Comparison of ENCODE assay signal across 1 cellular context in genomic region chr13:41132512-41133152, GRCh38.
TF ChIP-seq lines count a peak whose summit lies in the region.

Gene KBTBD6, minus strand, starts transcription at chr13:41132802. Its CDS starts 291 bp downstream, at chr13:41132511.

TF ChIP-seq in HEK293, 187 proteins besides CTCF, POLR2A, EP300 and RAD21 (continued from another document):
- no peak for TF ChIP-seq ZNF16 (tag by site-specific recombination; IDR thresholded peaks at IDR 0.05; ENCODE audit: low read depth)
- TF ChIP-seq ZNF580 (tag by site-specific recombination; IDR thresholded peaks at IDR 0.05): no peak
- no peak for TF ChIP-seq ZNF37A (tag by site-specific recombination; IDR thresholded peaks at IDR 0.05)
- TF ChIP-seq ZNF449 (tag by site-specific recombination; IDR thresholded peaks at IDR 0.05): no peak
- TF ChIP-seq TCF7L2 (IDR thresholded peaks at IDR 0.05; ENCODE audit: borderline replicate concordance, low read depth, low read length): no peak
- no peak for TF ChIP-seq ZNF311 (tag by site-specific recombination; IDR thresholded peaks at IDR 0.05; ENCODE audit: borderline replicate concordance)
TF ChIP-seq in HEK293: peak in this region for 51.
